Comparison of ENCODE assay signal across 11 cellular contexts in the genomic region with DNA sequence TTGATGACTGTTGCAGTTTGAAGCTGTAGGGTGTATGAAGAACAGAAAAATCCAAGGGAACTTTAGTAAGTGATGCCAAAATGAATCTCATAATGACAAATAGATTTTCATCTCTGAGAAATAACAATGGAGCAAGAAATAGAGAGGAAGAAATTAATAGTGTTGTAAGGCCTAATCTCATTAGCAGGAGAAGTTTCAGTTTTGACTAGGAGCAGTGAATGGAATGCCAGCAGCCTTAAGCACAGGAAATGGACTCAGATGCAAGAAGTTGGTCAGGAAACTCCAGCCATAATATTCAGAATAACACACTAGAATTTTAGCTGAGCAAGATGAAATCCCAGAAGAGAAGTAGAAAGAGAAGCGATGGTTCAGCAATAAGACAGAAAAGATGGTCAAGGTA. TPM values are rescaled to one million over a fixed set of nuclear protein-coding genes. Genes with fewer than 3 reads are reported as not detected.
DNase-seq lines count a peak whose midpoint lies in the region; ATAC-seq and TF ChIP-seq lines count a peak whose summit lies in the region.
"Had no signal": no experiment of that assay in that cellular context is flagged by ENCODE, and none has a peak within 500 bp of the region (broad histone marks: within the 10 kb centered on the region; RNA-seq: fewer than 3 reads in every experiment).

No MANE protein-coding gene starts in this region.

- ATAC-seq in memory B cell (ENCODE audit: low read depth) (no peak), HG03039 (IDR thresholded peaks at IDR 0.05; ENCODE audit: unreplicated experiment) (no peak), HG03521 (IDR thresholded peaks at IDR 0.05; ENCODE audit: unreplicated experiment) (no peak)
- no peak for ATAC-seq in stimulated activated naive CD8-positive, alpha-beta T cell treated with anti-CD3 and anti-CD28 coated beads, Interleukin-15, Interleukin-2, amounts not matched to agents 100 U/mL and 50 U/mL, for 24 hours
- ATAC-seq: activated naive CD4-positive, alpha-beta T cell treated with anti-CD3 and anti-CD28 coated beads, Interleukin-2, amount 50 U/mL, for 72 hours had no signal

- H3K4me1 ChIP-seq in A673 (ENCODE audit: insufficient read depth, low read length, poor library complexity, severe bottlenecking): peaks cover 56% of the 10 kb centered on the region

- H3K9me3 ChIP-seq in A673 (ENCODE audit: low read depth, low read length, poor library complexity, severe bottlenecking): no peaks in the 10 kb centered on the region

- intact Hi-C loops in A673 (cut with micrococcal nuclease; ENCODE audit: unreplicated experiment): no loop called here

- DNase-seq in A673 (ENCODE audit: low spot score) (peak; percentile 93), NCI-H226 (peak; percentile 27), dermis blood vessel endothelial cell (peak; percentile 87), memory B cell (ENCODE audit: low spot score in 2 of 2) (no peak), T-helper 9 cell (no peak)
- DNase-seq in stimulated activated naive CD8-positive, alpha-beta T cell treated with anti-CD3 and anti-CD28 coated beads, Interleukin-15, Interleukin-2, amounts not matched to agents 100 U/mL and 50 U/mL, for 24 hours: no peak
- DNase-seq: H9, substantia nigra had no signal

- BruUV-seq in A673 (replicated peaks; lab: Mats Ljungman, UMichigan): no TSS peak

- H3K36me3 ChIP-seq in A673 (ENCODE audit: insufficient read depth, low read length, poor library complexity, severe bottlenecking): no peaks in the 10 kb centered on the region

- H3K4me3 Mint-ChIP-seq in memory B cell: no peak overlapping the region
- H3K4me3 Mint-ChIP-seq: H9 had no signal

- H3K9me3 Mint-ChIP-seq in memory B cell: no peaks in the 10 kb centered on the region
- H3K9me3 Mint-ChIP-seq: activated naive CD4-positive, alpha-beta T cell treated with anti-CD3 and anti-CD28 coated beads, Interleukin-2, amount 50 U/mL, for 72 hours; H9 had no signal

- H3K27me3 ChIP-seq in A673 (replicated peaks; ENCODE audit: insufficient read depth, low read depth, low read length, poor library complexity): no peaks in the 10 kb centered on the region

- H3K4me1 Mint-ChIP-seq in memory B cell: peaks cover 16% of the 10 kb centered on the region

- peak overlapping the region; percentile 67 for H3K27ac ChIP-seq in A673 (ENCODE audit: low read depth, low read length, poor library complexity, severe bottlenecking)

- H3K27me3 Mint-ChIP-seq in memory B cell: no peaks in the 10 kb centered on the region

- peak overlapping the region; percentile 9 for H3K4me3 ChIP-seq in A673 (ENCODE audit: low read depth, low read length, poor library complexity, severe bottlenecking)

- peaks cover 9% of the 10 kb centered on the region for H3K36me3 Mint-ChIP-seq in memory B cell

- peak overlapping the region; percentile 5 for H3K27ac Mint-ChIP-seq in memory B cell
- H3K27ac Mint-ChIP-seq: activated naive CD4-positive, alpha-beta T cell treated with anti-CD3 and anti-CD28 coated beads, Interleukin-2, amount 50 U/mL, for 72 hours had no signal

- TF ChIP-seq CTCF in A673 (conservative IDR thresholded peaks at IDR 0.05; ENCODE audit: low read depth, low read length): no peak

- CTCF ChIA-PET in A673 (lab: Charles Lee): interaction anchor here (0.7 kb wide), 1 partner anchor 484 kb away, joined by 3 read pairs; no protein-coding TSS in a partner anchor

- POLR2A ChIA-PET in A673 (lab: Charles Lee; ENCODE audit: low non-redundant PET): interaction anchor here (0.6 kb wide), 1 partner anchor 12 kb away, joined by 3 read pairs; no protein-coding TSS in a partner anchor

RNA-seq across cellular contexts. Expression of a gene that starts 23.9 kb away (rescaled TPM):
- 25.6 and 25.7 TPM in 2 replicates for total RNA-seq in A673 (2021)
- total RNA-seq in dermis blood vessel endothelial cell: 14.3 and 15.3 TPM in 2 replicates

Comparison
In these comparisons a context has a peak if more than half of its experiments do, and no peak if none do; other contexts are left out.
1. DNase-seq: peak in A673 (single experiment), NCI-H226 (single experiment) and dermis blood vessel endothelial cell (single experiment); none in memory B cell (0 of 2), stimulated activated naive CD8-positive, alpha-beta T cell treated with anti-CD3 and anti-CD28 coated beads, Interleukin-15, Interleukin-2, amounts not matched to agents 100 U/mL and 50 U/mL, for 24 hours (single experiment) and T-helper 9 cell (single experiment).